8 cellular contexts compared by ENCODE assay signal in genomic region chr2:118088051-118089014, GRCh38. TPM values are rescaled to one million over a fixed set of nuclear protein-coding genes. Genes with fewer than 3 reads are reported as not detected.
DNase-seq lines count a peak whose midpoint lies in the region; ATAC-seq and TF ChIP-seq lines count a peak whose summit lies in the region.

INSIG2 (plus strand) TSS chr2:118088471; CDS start chr2:118096557, 8,086 bp downstream.

- H3K36me3 ChIP-seq in BJ (ENCODE audit: control insufficient read depth, insufficient read depth, low read length): no peaks in the 10 kb centered on the region

- H3K36me3 Mint-ChIP-seq in activated CD4-positive, alpha-beta T cell treated with anti-CD3 and anti-CD28 coated beads for 36 hours (ENCODE audit: low read depth): peaks cover 6% of the 10 kb centered on the region

- no peaks in the 10 kb centered on the region for H3K9me3 Mint-ChIP-seq in activated CD4-positive, alpha-beta T cell treated with anti-CD3 and anti-CD28 coated beads for 36 hours (ENCODE audit: low read depth)

- 0 out of 2 replicates have a peak, but pooled peaks cover 1% of the 10 kb centered on the region for H3K27me3 ChIP-seq in BJ (ENCODE audit: control insufficient read depth, insufficient read depth, low read length)

- TF ChIP-seq CTCF in BJ (IDR thresholded peaks at IDR 0.05; ENCODE audit: insufficient read depth, low read depth, low read length): no peak

- peak within 1 kb of the TSS; percentile 88 for H3K4me3 Mint-ChIP-seq in activated CD4-positive, alpha-beta T cell treated with anti-CD3 and anti-CD28 coated beads for 36 hours

- peak within 1 kb of the TSS; percentile 89 for H3K4me3 ChIP-seq in BJ (ENCODE audit: low read depth, low read length)

- peaks cover 8% of the 10 kb centered on the region for H3K27me3 Mint-ChIP-seq in activated CD4-positive, alpha-beta T cell treated with anti-CD3 and anti-CD28 coated beads for 36 hours

- intact Hi-C loops in activated CD4-positive, alpha-beta T cell treated with anti-CD3 and anti-CD28 coated beads for 36 hours (cut with DNase I, micrococcal nuclease): loop anchor here (1.0 to 10.0 kb wide), 12 partner anchors 16 to 1276 kb away; partner anchors contain the start of genes CCDC93 (in 2 of the 2), DDX18 (in 2 of the 2), C2orf76 (in 1 of the 2) and DBI (in 1 of the 2)
- intact Hi-C loops in left colon (cut with DNase I, micrococcal nuclease): loop anchor here in 1 of 2 donors (10.0 kb wide), 2 partner anchors 106 to 274 kb away; partner anchors contain the start of gene DDX18

- ATAC-seq in HG03442 (IDR thresholded peaks at IDR 0.05; ENCODE audit: unreplicated experiment): peak; percentile 95
- ATAC-seq in activated CD4-positive, alpha-beta T cell treated with anti-CD3 and anti-CD28 coated beads for 36 hours: peak; percentile 89
- ATAC-seq in left colon: peak; percentile 96

- H3K27ac ChIP-seq in cingulate gyrus (ENCODE audit: low read depth, low read length): peak within 1 kb of the TSS; percentile 21

- peak; percentile 78 for DNase-seq in BJ (ENCODE audit: low read depth)
- peak; percentile 80 for DNase-seq in GM19238 (ENCODE audit: insufficient read length, low spot score)
- DNase-seq in NCI-H524 (lab: John Stamatoyannopoulos, UW): peak; percentile 88 to 98
- peak; percentile 97 for DNase-seq in activated CD4-positive, alpha-beta T cell treated with anti-CD3 and anti-CD28 coated beads for 36 hours
- peak; percentile 96 to 98 for DNase-seq in left colon
- DNase-seq in stimulated activated CD4-positive, alpha-beta T cell treated with anti-CD3 and anti-CD28 coated beads, Interleukin-1b, Interleukin-23, amount 100 ng/mL, for 48 hours: peak; percentile 94

- CTCF ChIA-PET in BJ (lab: Yijun Ruan, JAX): interaction anchor here (0.6 to 1.8 kb wide), 8 partner anchors 11 to 48 kb away, joined by 3 to 9 read pairs (median 4); no protein-coding TSS in a partner anchor
- CTCF ChIA-PET in activated CD4-positive, alpha-beta T cell treated with anti-CD3 and anti-CD28 coated beads for 36 hours (lab: Charles Lee): interaction anchor here (0.7 to 1.7 kb wide), 8 partner anchors 9 to 202 kb away, joined by 3 to 5 read pairs (median 3); no protein-coding TSS in a partner anchor

- POLR2A ChIA-PET in BJ (lab: Charles Lee): interaction anchor here (0.6 to 0.7 kb wide), 2 partner anchors 28 to 885 kb away, joined by 3 to 4 read pairs; no protein-coding TSS in a partner anchor
- POLR2A ChIA-PET in activated CD4-positive, alpha-beta T cell treated with anti-CD3 and anti-CD28 coated beads for 36 hours (lab: Charles Lee): interaction anchor here (0.6 to 0.9 kb wide), 3 partner anchors 14 to 98 kb away, joined by 3 to 5 read pairs (median 3); no protein-coding TSS in a partner anchor

- H3K27ac Mint-ChIP-seq in activated CD4-positive, alpha-beta T cell treated with anti-CD3 and anti-CD28 coated beads for 36 hours: peak within 1 kb of the TSS; percentile 88

- peaks cover 19% of the 10 kb centered on the region for H3K4me1 Mint-ChIP-seq in activated CD4-positive, alpha-beta T cell treated with anti-CD3 and anti-CD28 coated beads for 36 hours

RNA-seq across cellular contexts. Expression of gene INSIG2, which starts in this region (rescaled TPM):
- 7.5 and 14.3 TPM in 2 replicates for polyA plus RNA-seq in BJ (2011; rRNA removed)
- 3.1 and 9.8 TPM in 2 replicates for polyA minus RNA-seq in BJ (2011; rRNA and poly(A)+ RNA removed)
- total RNA-seq in activated CD4-positive, alpha-beta T cell treated with anti-CD3 and anti-CD28 coated beads for 36 hours: 10 to 100 TPM; 23.5 to 56.4 TPM
- total RNA-seq in left colon: 10 to 100 TPM; 12.7 to 20.6 TPM

Comparison
In these comparisons a context has a peak if more than half of its experiments do, and no peak if none do; other contexts are left out.
1. Peak in every context shown above with its lines: DNase-seq, ATAC-seq, H3K4me3 ChIP-seq and H3K27ac ChIP-seq.